ENCODE assay signal across 1 cellular context in the genomic region with DNA sequence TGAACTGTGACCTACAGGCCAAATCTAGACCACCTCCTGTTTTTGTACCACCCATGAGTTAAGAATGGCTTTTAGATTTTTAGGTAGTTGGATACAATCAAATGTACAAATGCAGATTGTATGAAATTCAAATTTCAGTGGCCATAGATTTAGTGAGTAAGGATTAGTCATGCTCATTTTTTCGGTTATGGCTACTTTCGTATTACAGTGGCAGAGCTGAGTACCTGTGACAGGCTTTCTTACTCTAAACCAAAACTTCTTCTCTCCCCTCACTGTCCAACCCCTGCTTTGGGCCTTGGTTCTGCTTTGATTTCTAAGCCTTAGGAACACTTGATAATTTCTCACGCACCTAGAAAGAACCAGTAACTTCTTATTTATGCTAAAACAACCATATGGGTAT.
TF ChIP-seq lines count a peak whose summit lies in the region.

No MANE protein-coding gene starts in this region.

TF ChIP-seq in GM23338, 12 proteins besides CTCF, POLR2A, EP300 and RAD21 (continued from another document):
- TF ChIP-seq, protein P1, sequence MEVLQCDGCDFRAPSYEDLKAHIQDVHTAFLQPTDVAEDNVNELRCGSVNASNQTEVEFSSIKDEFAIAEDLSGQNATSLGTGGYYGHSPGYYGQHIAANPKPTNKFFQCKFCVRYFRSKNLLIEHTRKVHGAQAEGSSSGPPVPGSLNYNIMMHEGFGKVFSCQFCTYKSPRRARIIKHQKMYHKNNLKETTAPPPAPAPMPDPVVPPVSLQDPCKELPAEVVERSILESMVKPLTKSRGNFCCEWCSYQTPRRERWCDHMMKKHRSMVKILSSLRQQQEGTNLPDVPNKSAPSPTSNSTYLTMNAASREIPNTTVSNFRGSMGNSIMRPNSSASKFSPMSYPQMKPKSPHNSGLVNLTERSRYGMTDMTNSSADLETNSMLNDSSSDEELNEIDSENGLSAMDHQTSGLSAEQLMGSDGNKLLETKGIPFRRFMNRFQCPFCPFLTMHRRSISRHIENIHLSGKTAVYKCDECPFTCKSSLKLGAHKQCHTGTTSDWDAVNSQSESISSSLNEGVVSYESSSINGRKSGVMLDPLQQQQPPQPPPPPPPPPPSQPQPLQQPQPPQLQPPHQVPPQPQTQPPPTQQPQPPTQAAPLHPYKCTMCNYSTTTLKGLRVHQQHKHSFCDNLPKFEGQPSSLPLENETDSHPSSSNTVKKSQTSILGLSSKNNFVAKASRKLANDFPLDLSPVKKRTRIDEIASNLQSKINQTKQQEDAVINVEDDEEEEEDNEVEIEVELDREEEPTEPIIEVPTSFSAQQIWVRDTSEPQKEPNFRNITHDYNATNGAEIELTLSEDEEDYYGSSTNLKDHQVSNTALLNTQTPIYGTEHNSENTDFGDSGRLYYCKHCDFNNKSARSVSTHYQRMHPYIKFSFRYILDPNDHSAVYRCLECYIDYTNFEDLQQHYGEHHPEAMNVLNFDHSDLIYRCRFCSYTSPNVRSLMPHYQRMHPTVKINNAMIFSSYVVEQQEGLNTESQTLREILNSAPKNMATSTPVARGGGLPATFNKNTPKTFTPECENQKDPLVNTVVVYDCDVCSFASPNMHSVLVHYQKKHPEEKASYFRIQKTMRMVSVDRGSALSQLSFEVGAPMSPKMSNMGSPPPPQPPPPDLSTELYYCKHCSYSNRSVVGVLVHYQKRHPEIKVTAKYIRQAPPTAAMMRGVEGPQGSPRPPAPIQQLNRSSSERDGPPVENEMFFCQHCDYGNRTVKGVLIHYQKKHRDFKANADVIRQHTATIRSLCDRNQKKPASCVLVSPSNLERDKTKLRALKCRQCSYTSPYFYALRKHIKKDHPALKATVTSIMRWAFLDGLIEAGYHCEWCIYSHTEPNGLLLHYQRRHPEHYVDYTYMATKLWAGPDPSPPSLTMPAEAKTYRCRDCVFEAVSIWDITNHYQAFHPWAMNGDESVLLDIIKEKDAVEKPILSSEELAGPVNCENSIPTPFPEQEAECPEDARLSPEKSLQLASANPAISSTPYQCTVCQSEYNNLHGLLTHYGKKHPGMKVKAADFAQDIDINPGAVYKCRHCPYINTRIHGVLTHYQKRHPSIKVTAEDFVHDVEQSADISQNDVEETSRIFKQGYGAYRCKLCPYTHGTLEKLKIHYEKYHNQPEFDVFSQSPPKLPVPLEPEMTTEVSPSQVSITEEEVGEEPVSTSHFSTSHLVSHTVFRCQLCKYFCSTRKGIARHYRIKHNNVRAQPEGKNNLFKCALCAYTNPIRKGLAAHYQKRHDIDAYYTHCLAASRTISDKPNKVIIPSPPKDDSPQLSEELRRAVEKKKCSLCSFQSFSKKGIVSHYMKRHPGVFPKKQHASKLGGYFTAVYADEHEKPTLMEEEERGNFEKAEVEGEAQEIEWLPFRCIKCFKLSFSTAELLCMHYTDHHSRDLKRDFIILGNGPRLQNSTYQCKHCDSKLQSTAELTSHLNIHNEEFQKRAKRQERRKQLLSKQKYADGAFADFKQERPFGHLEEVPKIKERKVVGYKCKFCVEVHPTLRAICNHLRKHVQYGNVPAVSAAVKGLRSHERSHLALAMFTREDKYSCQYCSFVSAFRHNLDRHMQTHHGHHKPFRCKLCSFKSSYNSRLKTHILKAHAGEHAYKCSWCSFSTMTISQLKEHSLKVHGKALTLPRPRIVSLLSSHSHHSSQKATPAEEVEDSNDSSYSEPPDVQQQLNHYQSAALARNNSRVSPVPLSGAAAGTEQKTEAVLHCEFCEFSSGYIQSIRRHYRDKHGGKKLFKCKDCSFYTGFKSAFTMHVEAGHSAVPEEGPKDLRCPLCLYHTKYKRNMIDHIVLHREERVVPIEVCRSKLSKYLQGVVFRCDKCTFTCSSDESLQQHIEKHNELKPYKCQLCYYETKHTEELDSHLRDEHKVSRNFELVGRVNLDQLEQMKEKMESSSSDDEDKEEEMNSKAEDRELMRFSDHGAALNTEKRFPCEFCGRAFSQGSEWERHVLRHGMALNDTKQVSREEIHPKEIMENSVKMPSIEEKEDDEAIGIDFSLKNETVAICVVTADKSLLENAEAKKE (CRISPR knock-in tag; IDR thresholded peaks at IDR 0.05) = no peak
- TF ChIP-seq POLR2AphosphoS5 (IDR thresholded peaks at IDR 0.05; ENCODE audit: low read depth) = no peak
- no peak for TF ChIP-seq EZH2 (IDR thresholded peaks at IDR 0.05; ENCODE audit: low read depth, unreplicated experiment)
